8 cellular contexts compared by ENCODE assay signal in the genomic region with DNA sequence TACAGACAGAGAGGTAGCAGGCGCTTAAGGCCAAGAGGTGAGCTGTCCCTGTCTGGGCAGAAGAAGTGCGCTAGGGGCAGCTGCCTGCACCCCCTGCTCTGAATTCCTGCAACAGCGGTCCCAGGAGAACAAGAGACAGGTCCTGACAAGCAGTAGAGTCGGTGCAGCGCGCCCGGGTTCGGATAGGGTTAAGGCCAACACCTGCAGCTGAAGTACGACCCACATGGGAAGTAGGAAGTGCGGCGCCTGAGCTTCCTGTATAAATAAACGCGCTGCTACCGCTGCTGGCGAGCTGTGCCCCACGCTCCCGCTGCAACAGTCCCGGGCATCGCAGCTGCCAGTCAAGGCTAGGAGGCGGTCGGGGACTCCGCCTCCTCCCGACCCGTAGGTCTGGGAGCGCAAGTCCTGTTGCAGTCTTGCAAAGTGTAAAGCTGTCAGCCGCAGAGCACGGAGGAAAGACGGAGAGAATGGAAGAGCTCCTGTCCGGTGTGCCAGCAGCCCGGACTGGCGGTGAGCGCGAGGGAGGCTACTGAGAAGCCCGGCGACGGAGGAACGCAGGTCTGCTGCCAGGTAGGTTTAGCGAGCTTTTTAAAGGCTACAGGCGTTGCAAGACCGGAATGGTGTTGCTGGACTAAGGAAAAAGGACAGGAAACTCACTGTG. TPM values are rescaled to one million over a fixed set of nuclear protein-coding genes. Genes with fewer than 3 reads are reported as not detected.
DNase-seq lines count a peak whose midpoint lies in the region; TF ChIP-seq lines count a peak whose summit lies in the region.

A gene (plus strand): TSS at position 290 of the 661 bp plus-strand sequence. CDS start 12,185 bp downstream, outside the sequence.

- peaks cover 31% of the 10 kb centered on the region for H3K4me1 ChIP-seq in GM23248 (ENCODE audit: insufficient read depth)

- H3K27me3 ChIP-seq in GM23248 (replicated peaks; ENCODE audit: insufficient read depth), result no peaks in the 10 kb centered on the region

- 2 to 3% methylated on average over 40 of the region's 40 CpGs for WGBS in GM23248 (ENCODE audit: low coverage in 1 of 2, low lambda C conversion rate in 2 of 2, missing lambda C conversion rate in 2 of 2), 2 experiments

- no peaks in the 10 kb centered on the region for H3K9me2 ChIP-seq in GM23248 (ENCODE audit: insufficient read depth)

- no peak within 1 kb of the TSS for H3K27ac Mint-ChIP-seq in nephron progenitor cell
- H3K27ac Mint-ChIP-seq in stimulated activated naive CD8-positive, alpha-beta T cell treated with anti-CD3 and anti-CD28 coated beads, Interleukin-15, Interleukin-2, amounts not matched to agents 100 ng/mL and 50 ng/mL, for 24 hours, result peak within 1 kb of the TSS; percentile 81

- no peaks in the 10 kb centered on the region for H3K36me3 Mint-ChIP-seq in nephron progenitor cell (ENCODE audit: low read depth)
- H3K36me3 Mint-ChIP-seq in stimulated activated naive CD8-positive, alpha-beta T cell treated with anti-CD3 and anti-CD28 coated beads, Interleukin-15, Interleukin-2, amounts not matched to agents 100 ng/mL and 50 ng/mL, for 24 hours (ENCODE audit: low read depth), result peaks cover 4% of the 10 kb centered on the region

- H3K9me3 Mint-ChIP-seq in nephron progenitor cell, result peaks cover 3% of the 10 kb centered on the region
- H3K9me3 Mint-ChIP-seq in stimulated activated naive CD8-positive, alpha-beta T cell treated with anti-CD3 and anti-CD28 coated beads, Interleukin-15, Interleukin-2, amounts not matched to agents 100 ng/mL and 50 ng/mL, for 24 hours, result no peaks in the 10 kb centered on the region

- peaks cover 25% of the 10 kb centered on the region for H3F3A ChIP-seq in GM23248 (ENCODE audit: insufficient read depth)

- H3K27ac ChIP-seq in GM23248, result no peak within 1 kb of the TSS

- in situ Hi-C loops in GM23248 (cut with MboI), result no loop called here

- H3K27me3 Mint-ChIP-seq in nephron progenitor cell (ENCODE audit: low read depth, poor library complexity), result peaks cover 53% of the 10 kb centered on the region
- H3K27me3 Mint-ChIP-seq in stimulated activated naive CD8-positive, alpha-beta T cell treated with anti-CD3 and anti-CD28 coated beads, Interleukin-15, Interleukin-2, amounts not matched to agents 100 ng/mL and 50 ng/mL, for 24 hours, result no peaks in the 10 kb centered on the region

- H3K36me3 ChIP-seq in GM23248 (ENCODE audit: low read depth), result no peaks in the 10 kb centered on the region

- peak within 1 kb of the TSS; percentile 86 for H2AFZ ChIP-seq in GM23248

- H3K4me3 Mint-ChIP-seq in nephron progenitor cell, result peak within 1 kb of the TSS; percentile 91
- peak within 1 kb of the TSS; percentile 97 for H3K4me3 Mint-ChIP-seq in stimulated activated naive CD8-positive, alpha-beta T cell treated with anti-CD3 and anti-CD28 coated beads, Interleukin-15, Interleukin-2, amounts not matched to agents 100 ng/mL and 50 ng/mL, for 24 hours

- H3K4me2 ChIP-seq in GM23248 (ENCODE audit: unreplicated experiment), result peak within 1 kb of the TSS; percentile 98

- DNase-seq in DMS153 treated with DMSO at 0.1 percent for 48 hours (lab: John Stamatoyannopoulos, UW; ENCODE audit: unreplicated experiment) (peak; percentile 96), GM23248 (peak; percentile 83), LHCN-M2 (ENCODE audit: low read depth) (peak; percentile 65), RPMI8226 (peak; percentile 99), fibroblast of the aortic adventitia (ENCODE audit: low read depth) (peak; percentile 40), nephron progenitor cell (peak; percentile 72)
- peak; percentile 56 for DNase-seq in activated effector memory CD4-positive, alpha-beta T cell treated with Interleukin-2 at 50 U/mL for 16 hours

- H3K4me1 Mint-ChIP-seq in nephron progenitor cell, result peaks cover 21% of the 10 kb centered on the region
- H3K4me1 Mint-ChIP-seq in stimulated activated naive CD8-positive, alpha-beta T cell treated with anti-CD3 and anti-CD28 coated beads, Interleukin-15, Interleukin-2, amounts not matched to agents 100 ng/mL and 50 ng/mL, for 24 hours (ENCODE audit: low read depth), result peaks cover 44% of the 10 kb centered on the region

- H3K4me3 ChIP-seq in GM23248 (peak within 1 kb of the TSS; percentile 85), fibroblast of the aortic adventitia (ENCODE audit: low read depth, low read length) (peak within 1 kb of the TSS; percentile 69)

- no peaks in the 10 kb centered on the region for H3K9me3 ChIP-seq in GM23248 (ENCODE audit: low read depth)

- peak within 1 kb of the TSS; percentile 57 for H3K9ac ChIP-seq in GM23248

- no peaks in the 10 kb centered on the region for H4K20me1 ChIP-seq in GM23248 (ENCODE audit: insufficient read depth)

- H3K79me2 ChIP-seq in GM23248 (ENCODE audit: insufficient read depth), result no peaks in the 10 kb centered on the region

- TF ChIP-seq CTCF in fibroblast of the aortic adventitia (IDR thresholded peaks at IDR 0.05; ENCODE audit: insufficient read depth, low read length) (no peak), nephron progenitor cell (IDR thresholded peaks at IDR 0.05) (no peak)

RNA-seq across cellular contexts. Expression of the gene that starts here (rescaled TPM):
- total RNA-seq in GM23248 (2014; rRNA removed; shearing (Covaris generic)), result 3.5 and 3.7 TPM in 2 replicates
- polyA plus RNA-seq in GM23248 (2016; fragmentation: Nextera tagmentation; extraction: Ambion mirVana), result 2.6 and 2.7 TPM in 2 replicates
- total RNA-seq in LHCN-M2 (2014; rRNA removed), result 0.13 and 0.80 TPM in 2 replicates
- 4.4 TPM for polyA plus RNA-seq in LHCN-M2 (2012)
- 0.54 and 1.2 TPM in 2 replicates for total RNA-seq in fibroblast of the aortic adventitia (ENCODE audit: low replicate concordance)

Comparison
In these comparisons a context has a peak if more than half of its experiments do, and no peak if none do; other contexts are left out.
1. DNase-seq: peak in every context shown above with its lines; median percentile 99 in RPMI8226; 96 in DMS153 treated with DMSO at 0.1 percent for 48 hours; 83 in GM23248; 72 in nephron progenitor cell; 65 in LHCN-M2; 56 in activated effector memory CD4-positive, alpha-beta T cell treated with Interleukin-2 at 50 U/mL for 16 hours; 40 in fibroblast of the aortic adventitia.